In genomic region chr4:41881931-41882621, GRCh38 we compare ENCODE assay signal across 8 cellular contexts. TPM values are rescaled to one million over a fixed set of nuclear protein-coding genes. Genes with fewer than 3 reads are reported as not detected.
DNase-seq lines count a peak whose midpoint lies in the region; ATAC-seq and TF ChIP-seq lines count a peak whose summit lies in the region.

No MANE protein-coding gene starts in this region.

- H3K4me1 Mint-ChIP-seq in natural killer cell, result peaks cover 10 to 19% of the 10 kb centered on the region in 2 donors

- peak overlapping the region; percentile 12; the same call in 1 of the 2 replicates for H3K4me3 ChIP-seq in AG09309 (ENCODE audit: control insufficient read depth, low read depth, low read length)

- H3K36me3 Mint-ChIP-seq in natural killer cell, result no peaks in the 10 kb centered on the region

- no peak overlapping the region for H3K27ac Mint-ChIP-seq in natural killer cell

- no peak for DNase-seq in AG09309 (ENCODE audit: low read depth)
- DNase-seq in dermis blood vessel endothelial cell, result peak; percentile 5
- DNase-seq in natural killer cell, result no peak
- no peak for DNase-seq in NCI-H2227 (lab: John Stamatoyannopoulos, UW; ENCODE audit: unreplicated experiment)
- DNase-seq in glomerular visceral epithelial cell (ENCODE audit: extremely low spot score), result no peak
- DNase-seq in head of caudate nucleus, result no peak
- no peak for DNase-seq in HuH-7.5 (ENCODE audit: low spot score)

- TF ChIP-seq CTCF in AG09309 (IDR thresholded peaks at IDR 0.05; ENCODE audit: control insufficient read depth, insufficient read depth, low read depth, low read length, missing control alignments), result no peak
- no peak for TF ChIP-seq CTCF in natural killer cell (IDR thresholded peaks at IDR 0.05)

- no peaks in the 10 kb centered on the region for H3K9me3 Mint-ChIP-seq in natural killer cell

- peaks cover 60 to 71% of the 10 kb centered on the region in 2 donors for H3K27me3 Mint-ChIP-seq in natural killer cell (ENCODE audit: low read depth in 2 of 2)

- peak; percentile 9 for ATAC-seq in HG03354 (IDR thresholded peaks at IDR 0.05; ENCODE audit: poor library complexity, severe bottlenecking, unreplicated experiment)
- ATAC-seq in natural killer cell, result peak in 1 of 3 donors; percentile 33

- peak overlapping the region; percentile 68 for H3K4me3 Mint-ChIP-seq in natural killer cell

- intact Hi-C loops in natural killer cell (cut with micrococcal nuclease) (no loop called here), head of caudate nucleus (cut with DNase I) (loop anchor here (5.0 kb wide), 1 partner anchor 190 kb away; no protein-coding TSS in a partner anchor)

RNA-seq across cellular contexts. Expression of gene TMEM33, which starts 53.2 kb away (rescaled TPM):
- total RNA-seq in dermis blood vessel endothelial cell (58.2 and 72.3 TPM in 2 replicates), natural killer cell (10 to 100 TPM; 30.3 to 37.4 (median 33.5) TPM)
